ENCODE assay signal across 15 cellular contexts in genomic region chr20:50019466-50020256, GRCh38. TPM values are rescaled to one million over a fixed set of nuclear protein-coding genes. Genes with fewer than 3 reads are reported as not detected.
DNase-seq lines count a peak whose midpoint lies in the region; ATAC-seq and TF ChIP-seq lines count a peak whose summit lies in the region.
"Had no signal": no experiment of that assay in that cellular context is flagged by ENCODE, and none has a peak within 500 bp of the region (broad histone marks: within the 10 kb centered on the region; RNA-seq: fewer than 3 reads in every experiment).

No MANE protein-coding gene starts in this region.

- H2AFZ ChIP-seq in PC-9 = no peak overlapping the region
- no peak overlapping the region for H2AFZ ChIP-seq in neural progenitor cell (replicated peaks)

- H3K79me2 ChIP-seq in PC-9 (ENCODE audit: low read depth) (no peaks in the 10 kb centered on the region), neural progenitor cell (ENCODE audit: low read depth) (no peaks in the 10 kb centered on the region)

- H4K20me1 ChIP-seq in PC-9 (ENCODE audit: insufficient read depth) (no peaks in the 10 kb centered on the region), neural progenitor cell (ENCODE audit: low read depth) (no peaks in the 10 kb centered on the region)

- TF ChIP-seq EP300 in gastroesophageal sphincter (IDR thresholded peaks at IDR 0.05) = no peak

- 58 to 63% methylated on average over 13 of the region's 13 CpGs for WGBS in esophagus, 2 donors
- 90 to 94% methylated on average over 2 to 7 of the region's 13 CpGs for WGBS in gastroesophageal sphincter (ENCODE audit: low coverage in 1 of 2), 2 donors

- H3K9me2 ChIP-seq in PC-9 (ENCODE audit: insufficient read depth) = no peaks in the 10 kb centered on the region

- no peak for TF ChIP-seq POLR2A in gastroesophageal sphincter (IDR thresholded peaks at IDR 0.05)

- BruUV-seq in PC-9 (replicated peaks; lab: Mats Ljungman, UMichigan) = no TSS peak
- no TSS peak for BruUV-seq in A673 (replicated peaks; lab: Mats Ljungman, UMichigan)

- H3K36me3 Mint-ChIP-seq in neural progenitor cell = no peaks in the 10 kb centered on the region

- H3K4me3 ChIP-seq in PC-9 (no peak overlapping the region), esophagus (ENCODE audit: low read depth in 1 of 2, low read length in 2 of 2) (no peak overlapping the region), neural progenitor cell (no peak overlapping the region), gastroesophageal sphincter (no peak overlapping the region), WERI-Rb-1 (ENCODE audit: low read depth, low read length) (no peak overlapping the region), A673 (ENCODE audit: low read depth, low read length, poor library complexity, severe bottlenecking) (no peak overlapping the region)
- H3K4me3 ChIP-seq: cardiac muscle cell, Peyer's patch had no signal

- peaks cover 19% of the 10 kb centered on the region for H3K4me1 Mint-ChIP-seq in neural progenitor cell

- H3K9me3 ChIP-seq in PC-9 (ENCODE audit: insufficient read depth, low read depth) (no peaks in the 10 kb centered on the region), esophagus (ENCODE audit: control insufficient read depth in 2 of 2, insufficient read depth in 1 of 2, low read depth in 1 of 2, low read length in 1 of 2) (no peaks in the 10 kb centered on the region), neural progenitor cell (ENCODE audit: low read depth) (no peaks in the 10 kb centered on the region), gastroesophageal sphincter (no peaks in the 10 kb centered on the region), WERI-Rb-1 (ENCODE audit: severe bottlenecking) (no peaks in the 10 kb centered on the region), A673 (ENCODE audit: low read depth, low read length, poor library complexity, severe bottlenecking) (no peaks in the 10 kb centered on the region)
- H3K9me3 ChIP-seq: Peyer's patch had no signal

- no peak overlapping the region for H3K9ac ChIP-seq in neural progenitor cell

- H3K9me3 Mint-ChIP-seq in neural progenitor cell = no peaks in the 10 kb centered on the region
- H3K9me3 Mint-ChIP-seq: activated naive CD4-positive, alpha-beta T cell treated with anti-CD3 and anti-CD28 coated beads for 36 hours had no signal

- ATAC-seq in gastroesophageal sphincter = no peak

- DNase-seq in PC-9 (peak; percentile 43 to 61), neural progenitor cell (ENCODE audit: low spot score) (no peak), WERI-Rb-1 (no peak), A673 (ENCODE audit: low spot score) (no peak), COR-L47 (lab: John Stamatoyannopoulos, UW) (no peak)
- DNase-seq: activated naive CD4-positive, alpha-beta T cell treated with anti-CD3 and anti-CD28 coated beads for 36 hours; NCI-H2227 treated with DMSO at 0.1 percent for 48 hours; Peyer's patch; retina; stimulated activated CD4-positive, alpha-beta T cell treated with anti-CD3 and anti-CD28 coated beads, Interleukin-4, amount 100 ng/mL, for 4 hours; stimulated activated naive CD8-positive, alpha-beta T cell treated with anti-CD3 and anti-CD28 coated beads, Interleukin-15, Interleukin-2, amounts not matched to agents 100 U/mL and 50 U/mL, for 24 hours had no signal

- CTCF ChIA-PET in PC-9 (lab: Charles Lee) (interaction anchor here (1.4 kb wide), 1 partner anchor 40 kb away, joined by 4 read pairs; no protein-coding TSS in a partner anchor), A673 (lab: Charles Lee) (interaction anchor here (0.7 kb wide), 2 partner anchors 52 to 1213 kb away, joined by 3 to 4 read pairs; no protein-coding TSS in a partner anchor)

- peaks cover 31% of the 10 kb centered on the region for H3F3A ChIP-seq in PC-9 (ENCODE audit: insufficient read depth, low read depth)
- peaks cover 2% of the 10 kb centered on the region for H3F3A ChIP-seq in neural progenitor cell (ENCODE audit: low read depth)

- peak overlapping the region; percentile 32 for H3K4me2 ChIP-seq in PC-9
- no peak overlapping the region for H3K4me2 ChIP-seq in neural progenitor cell

- POLR2A ChIA-PET in PC-9 (lab: Charles Lee; ENCODE audit: unreplicated experiment) = no interaction called here
- POLR2A ChIA-PET in A673 (lab: Charles Lee; ENCODE audit: low non-redundant PET) = no interaction called here

- H3K27ac ChIP-seq in C4-2B (peak overlapping the region; percentile 94), PC-9 (peak overlapping the region; percentile 33), esophagus (ENCODE audit: low read depth in 2 of 2, low read length in 1 of 2) (peak overlapping the region; percentile 22 to 66), neural progenitor cell (no peak overlapping the region), gastroesophageal sphincter (no peak overlapping the region), WERI-Rb-1 (no peak overlapping the region), A673 (ENCODE audit: low read depth, low read length, poor library complexity, severe bottlenecking) (no peak overlapping the region)
- H3K27ac ChIP-seq: cardiac muscle cell, Peyer's patch had no signal

- no peak for TF ChIP-seq CTCF in C4-2B (conservative IDR thresholded peaks at IDR 0.05)
- no peak for TF ChIP-seq CTCF in PC-9 (conservative IDR thresholded peaks at IDR 0.05)
- no peak for TF ChIP-seq CTCF in neural progenitor cell (IDR thresholded peaks at IDR 0.05)
- no peak for TF ChIP-seq CTCF in gastroesophageal sphincter (IDR thresholded peaks at IDR 0.05)
- TF ChIP-seq CTCF in WERI-Rb-1 (IDR thresholded peaks at IDR 0.05; ENCODE audit: low read depth, low read length) = no peak
- TF ChIP-seq CTCF in A673 (conservative IDR thresholded peaks at IDR 0.05; ENCODE audit: low read depth, low read length) = no peak

- peaks cover 19% of the 10 kb centered on the region for H3K27me3 Mint-ChIP-seq in neural progenitor cell (ENCODE audit: insufficient read depth, low read depth)

- H3K36me3 ChIP-seq in PC-9 (ENCODE audit: low read depth) = no peaks in the 10 kb centered on the region
- no peaks in the 10 kb centered on the region for H3K36me3 ChIP-seq in esophagus (ENCODE audit: control insufficient read depth in 2 of 2, insufficient read depth in 2 of 2, low read length in 1 of 2)
- no peaks in the 10 kb centered on the region for H3K36me3 ChIP-seq in neural progenitor cell
- H3K36me3 ChIP-seq in gastroesophageal sphincter = no peaks in the 10 kb centered on the region
- H3K36me3 ChIP-seq in WERI-Rb-1 = no peaks in the 10 kb centered on the region
- H3K36me3 ChIP-seq in A673 (ENCODE audit: insufficient read depth, low read length, poor library complexity, severe bottlenecking) = no peaks in the 10 kb centered on the region
- H3K36me3 ChIP-seq: cardiac muscle cell, Peyer's patch had no signal

- no peak overlapping the region for H3K4me3 Mint-ChIP-seq in neural progenitor cell
- H3K4me3 Mint-ChIP-seq: activated naive CD4-positive, alpha-beta T cell treated with anti-CD3 and anti-CD28 coated beads for 36 hours had no signal

- H3K27ac Mint-ChIP-seq in neural progenitor cell = peak overlapping the region; percentile 21
- H3K27ac Mint-ChIP-seq: activated naive CD4-positive, alpha-beta T cell treated with anti-CD3 and anti-CD28 coated beads for 36 hours had no signal

- H3K4me1 ChIP-seq in PC-9 (replicated peaks; ENCODE audit: insufficient read depth) (peaks cover 27% of the 10 kb centered on the region), esophagus (ENCODE audit: control insufficient read depth in 2 of 2, insufficient read depth in 2 of 2, low read length in 1 of 2) (peaks cover 6 to 19% of the 10 kb centered on the region in 2 donors), neural progenitor cell (peaks cover 7% of the 10 kb centered on the region), gastroesophageal sphincter (peaks cover 0 to 9% (median 0%) of the 10 kb centered on the region in 3 donors), A673 (ENCODE audit: insufficient read depth, low read length, poor library complexity, severe bottlenecking) (no peaks in the 10 kb centered on the region)
- H3K4me1 ChIP-seq: Peyer's patch had no signal

- H3K27me3 ChIP-seq in PC-9 (ENCODE audit: insufficient read depth, low read depth) (no peaks in the 10 kb centered on the region), esophagus (ENCODE audit: control insufficient read depth in 1 of 2, insufficient read depth in 2 of 2, low read length in 2 of 2) (no peaks in the 10 kb centered on the region), neural progenitor cell (no peaks in the 10 kb centered on the region), gastroesophageal sphincter (peaks cover 6% of the 10 kb centered on the region), WERI-Rb-1 (ENCODE audit: insufficient read depth, low read depth, severe bottlenecking) (no peaks in the 10 kb centered on the region), A673 (replicated peaks; ENCODE audit: insufficient read depth, low read depth, low read length, poor library complexity) (no peaks in the 10 kb centered on the region)
- H3K27me3 ChIP-seq: cardiac muscle cell, Peyer's patch had no signal

- intact Hi-C loops in PC-9 (cut with micrococcal nuclease; ENCODE audit: unreplicated experiment) = no loop called here
- intact Hi-C loops in A673 (cut with micrococcal nuclease; ENCODE audit: unreplicated experiment) = no loop called here

RNA-seq across cellular contexts. Expression of gene SNAI1, which starts 36.9 kb away (rescaled TPM):
- 2.2 and 3.6 TPM in 2 replicates for total RNA-seq in PC-9 (2021)
- polyA plus RNA-seq in esophagus = 1 to 10 TPM in 1 of 2 donors, under 1 TPM in 1; 0.86 to 1.2 TPM
- total RNA-seq in neural progenitor cell (ENCODE audit: low replicate concordance) = 1.1 and 4.0 TPM in 2 replicates
- total RNA-seq in gastroesophageal sphincter = 1 to 10 TPM in 3 of 4 donors, under 1 TPM in 1; 0.79 to 2.6 (median 1.2) TPM
- 4.1 and 4.4 TPM in 2 replicates for total RNA-seq in A673 (2021)

Comparison
In these comparisons a context has a peak if more than half of its experiments do, and no peak if none do; other contexts are left out.
1. H3K27ac ChIP-seq: peak in C4-2B (single experiment), PC-9 (single experiment) and esophagus (2 of 2); none in neural progenitor cell (single experiment), gastroesophageal sphincter (0 of 4), WERI-Rb-1 (single experiment) and A673 (single experiment).
2. DNase-seq: peak in PC-9 (2 of 2); none in neural progenitor cell (single experiment), WERI-Rb-1 (single experiment), A673 (single experiment) and COR-L47 (single experiment).